In the genomic region with DNA sequence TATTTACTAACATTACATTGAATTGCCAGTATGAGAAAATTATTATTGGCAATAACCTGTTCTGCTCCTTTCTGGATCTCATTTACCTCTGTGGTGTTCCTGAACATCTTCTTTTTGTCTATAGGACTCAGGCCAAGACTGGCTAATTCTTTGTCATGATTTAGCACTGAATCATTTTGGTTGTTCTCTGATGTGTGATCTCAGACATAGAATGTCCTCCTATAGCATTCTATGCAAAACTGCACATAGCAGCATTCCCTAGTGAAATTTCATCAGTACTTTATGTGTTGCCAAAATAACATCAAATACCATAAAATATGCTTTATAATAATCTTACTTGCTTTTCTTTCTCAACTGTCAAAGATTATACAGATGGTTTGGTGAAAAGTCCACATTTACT, we compare ENCODE assay signal across 21 cellular contexts.
"Had no signal": no experiment of that assay in that cellular context is flagged by ENCODE, and none has a peak within 500 bp of the region (broad histone marks: within the 10 kb centered on the region; RNA-seq: fewer than 3 reads in every experiment).

No MANE protein-coding gene starts in this region.

- H3K27me3 ChIP-seq: colonic mucosa, gastrocnemius medialis, sigmoid colon, spleen, upper lobe of left lung had no signal

- H3K4me3 ChIP-seq: colonic mucosa, gastrocnemius medialis, sigmoid colon, spleen, upper lobe of left lung had no signal

- DNase-seq: activated B cell treated with CpG ODN at 0.5 μM for 24 hours; activated CD4-positive, alpha-beta T cell treated with anti-CD3 and anti-CD28 coated beads for 36 hours; activated CD4-positive, alpha-beta T cell treated with anti-CD3 and anti-CD28 coated beads, Interleukin-2, amount 50 U/mL, for 4 hours; activated CD8-positive, alpha-beta memory T cell treated with anti-CD3 and anti-CD28 coated beads, Interleukin-2, amount 50 U/mL, for 48 hours; activated naive CD4-positive, alpha-beta T cell; activated naive CD8-positive, alpha-beta T cell treated with anti-CD3 and anti-CD28 coated beads, Interleukin-2, amount 10 ng/mL, durations not matched to agents 7 days and 5 days; activated T-cell treated with anti-CD3 and anti-CD28 coated beads, Interleukin-2, amount 50 U/mL, for 4 hours; central memory CD4-positive, alpha-beta T cell; colonic mucosa; gastrocnemius medialis; hypothalamus; nucleus accumbens; posterior cingulate gyrus; retina; sigmoid colon; spleen; stimulated activated CD4-positive, alpha-beta T cell treated with anti-CD3 and anti-CD28 coated beads, Interleukin-4, amount 100 ng/mL, for 1 hour; stimulated activated naive CD4-positive, alpha-beta T cell treated with Interleukin-2 at 50 U/mL for 16 hours; SW 1271; T-helper 17 cell; upper lobe of left lung had no signal

- H3K4me1 ChIP-seq: colonic mucosa, gastrocnemius medialis, sigmoid colon, spleen, upper lobe of left lung had no signal

- ATAC-seq: activated CD4-positive, alpha-beta T cell treated with anti-CD3 and anti-CD28 coated beads for 36 hours; activated T-cell treated with anti-CD3 and anti-CD28 coated beads, Interleukin-2, amount 50 U/mL, for 4 hours; gastrocnemius medialis; T-helper 17 cell had no signal

- H3K36me3 ChIP-seq: colonic mucosa, gastrocnemius medialis, sigmoid colon, spleen, upper lobe of left lung had no signal

- H3K9me3 ChIP-seq: colonic mucosa, gastrocnemius medialis, sigmoid colon had no signal

- H3K27ac ChIP-seq: colonic mucosa, gastrocnemius medialis, sigmoid colon, spleen, upper lobe of left lung had no signal
